In the genomic region with DNA sequence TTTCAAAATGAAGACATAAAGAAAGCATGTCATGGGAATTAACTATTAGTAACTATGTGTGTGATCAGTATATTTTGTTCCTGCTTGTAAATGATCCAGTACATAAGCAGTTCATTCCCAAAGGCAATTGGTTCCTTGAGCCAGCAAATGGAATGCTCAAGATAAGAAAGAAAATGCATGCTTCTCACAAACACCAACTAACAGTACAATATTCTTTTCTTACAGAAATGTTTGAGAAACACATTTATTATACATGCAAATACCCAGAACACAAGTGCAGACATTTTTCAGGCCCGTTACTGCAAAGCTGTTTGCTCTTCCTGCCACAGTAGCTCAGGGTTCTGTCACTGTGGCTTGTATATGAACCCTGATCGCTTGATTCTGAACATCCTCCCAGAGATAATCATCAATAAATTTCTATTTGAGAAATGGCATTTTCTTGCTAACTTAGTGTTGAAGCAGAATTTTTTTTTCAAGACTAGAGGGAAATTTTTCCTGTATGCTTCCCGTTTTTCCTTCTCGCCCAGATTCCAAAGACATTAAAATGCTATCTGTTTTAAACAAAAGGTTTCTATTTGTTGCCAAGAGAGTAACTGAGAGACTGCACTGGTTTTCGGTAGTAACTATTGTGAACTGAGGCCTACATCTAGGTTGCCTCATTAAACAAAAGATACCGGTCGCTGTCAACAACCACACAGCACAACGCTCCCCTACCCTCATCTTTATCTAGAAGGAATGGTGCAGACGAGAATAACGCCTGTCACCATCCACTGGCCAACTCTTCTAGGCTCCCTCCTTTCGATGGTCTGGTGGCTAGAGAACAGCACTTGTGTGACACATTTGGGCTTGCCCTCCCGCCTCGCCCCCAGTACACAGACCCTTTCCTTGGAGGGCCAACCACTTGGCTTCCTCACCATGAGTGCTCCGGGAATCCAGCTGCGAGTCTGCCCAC, we compare ENCODE assay signal across 1 cellular context.
TF ChIP-seq lines count a peak whose summit lies in the region.

No MANE protein-coding gene starts in this region.

TF ChIP-seq in SK-N-SH, 30 proteins besides CTCF, POLR2A, EP300 and RAD21 (continued from another document):
- TF ChIP-seq TEAD4 (IDR thresholded peaks at IDR 0.05; ENCODE audit: borderline replicate concordance, insufficient read depth) = no peak
